8 cellular contexts compared by ENCODE assay signal in genomic region chr17:63601439-63602371, GRCh38. TPM values are rescaled to one million over a fixed set of nuclear protein-coding genes. Genes with fewer than 3 reads are reported as not detected.
DNase-seq lines count a peak whose midpoint lies in the region; ATAC-seq lines count a peak whose summit lies in the region.

No MANE protein-coding gene starts in this region.

- intact Hi-C loops in activated T-helper 2 cell treated with anti-CD3 and anti-CD28 coated beads, Interferon-gamma antibody, Interleukin-2, Interleukin-4, amounts not matched to agents 10 μg/mL and 5 μg/mL and 100 μg/mL, durations not matched to agents 14 hours and 24 hours and 36 hours (cut with micrococcal nuclease), result no loop called here

- peaks cover 39% of the 10 kb centered on the region for H3K4me1 Mint-ChIP-seq in activated T-cell treated with anti-CD3 and anti-CD28 coated beads, Interleukin-2, amount 50 U/mL, for 24 hours (ENCODE audit: low read depth)
- peaks cover 34% of the 10 kb centered on the region for H3K4me1 Mint-ChIP-seq in activated T-helper 2 cell treated with anti-CD3 and anti-CD28 coated beads, Interferon-gamma antibody, Interleukin-2, Interleukin-4, amounts not matched to agents 10 μg/mL and 5 μg/mL and 100 μg/mL, durations not matched to agents 14 hours and 24 hours and 36 hours (ENCODE audit: low read depth)
- peaks cover 37% of the 10 kb centered on the region for H3K4me1 Mint-ChIP-seq in stimulated activated naive CD8-positive, alpha-beta T cell treated with anti-CD3 and anti-CD28 coated beads, Interleukin-15, amount 100 ng/mL, for 72 hours

- ATAC-seq in stimulated activated naive CD8-positive, alpha-beta T cell treated with anti-CD3 and anti-CD28 coated beads, Interleukin-15, amount 100 ng/mL, for 72 hours, result no peak
- no peak for ATAC-seq in GM19395 (IDR thresholded peaks at IDR 0.05; ENCODE audit: unreplicated experiment)
- ATAC-seq in activated CD4-positive, CD25-positive, alpha-beta regulatory T cell treated with anti-CD3 and anti-CD28 coated beads, Interleukin-2, amount 50 U/mL, for 24 hours, result no peak

- peak overlapping the region; percentile 96 for H3K27ac Mint-ChIP-seq in activated T-cell treated with anti-CD3 and anti-CD28 coated beads, Interleukin-2, amount 50 U/mL, for 24 hours
- H3K27ac Mint-ChIP-seq in activated T-helper 2 cell treated with anti-CD3 and anti-CD28 coated beads, Interferon-gamma antibody, Interleukin-2, Interleukin-4, amounts not matched to agents 10 μg/mL and 5 μg/mL and 100 μg/mL, durations not matched to agents 14 hours and 24 hours and 36 hours, result peak overlapping the region; percentile 74
- H3K27ac Mint-ChIP-seq in stimulated activated naive CD8-positive, alpha-beta T cell treated with anti-CD3 and anti-CD28 coated beads, Interleukin-15, amount 100 ng/mL, for 72 hours, result peak overlapping the region; percentile 97 to 99

- no peaks in the 10 kb centered on the region for H3K27me3 Mint-ChIP-seq in activated T-cell treated with anti-CD3 and anti-CD28 coated beads, Interleukin-2, amount 50 U/mL, for 24 hours
- no peaks in the 10 kb centered on the region for H3K27me3 Mint-ChIP-seq in activated T-helper 2 cell treated with anti-CD3 and anti-CD28 coated beads, Interferon-gamma antibody, Interleukin-2, Interleukin-4, amounts not matched to agents 10 μg/mL and 5 μg/mL and 100 μg/mL, durations not matched to agents 14 hours and 24 hours and 36 hours (ENCODE audit: low read depth)
- H3K27me3 Mint-ChIP-seq in stimulated activated naive CD8-positive, alpha-beta T cell treated with anti-CD3 and anti-CD28 coated beads, Interleukin-15, amount 100 ng/mL, for 72 hours, result no peaks in the 10 kb centered on the region

- no peaks in the 10 kb centered on the region for H3K9me3 Mint-ChIP-seq in activated T-cell treated with anti-CD3 and anti-CD28 coated beads, Interleukin-2, amount 50 U/mL, for 24 hours
- H3K9me3 Mint-ChIP-seq in activated T-helper 2 cell treated with anti-CD3 and anti-CD28 coated beads, Interferon-gamma antibody, Interleukin-2, Interleukin-4, amounts not matched to agents 10 μg/mL and 5 μg/mL and 100 μg/mL, durations not matched to agents 14 hours and 24 hours and 36 hours, result no peaks in the 10 kb centered on the region
- H3K9me3 Mint-ChIP-seq in stimulated activated naive CD8-positive, alpha-beta T cell treated with anti-CD3 and anti-CD28 coated beads, Interleukin-15, amount 100 ng/mL, for 72 hours, result no peaks in the 10 kb centered on the region

- H3K4me3 ChIP-seq in iPS-11a (ENCODE audit: low read depth, low read length), result peak overlapping the region; percentile 82

- H3K27ac ChIP-seq in caudate nucleus (ENCODE audit: low read depth, low read length), result no peak overlapping the region

- H3K36me3 Mint-ChIP-seq in activated T-cell treated with anti-CD3 and anti-CD28 coated beads, Interleukin-2, amount 50 U/mL, for 24 hours (ENCODE audit: low read depth), result peaks cover 46% of the 10 kb centered on the region
- peaks cover 20% of the 10 kb centered on the region for H3K36me3 Mint-ChIP-seq in activated T-helper 2 cell treated with anti-CD3 and anti-CD28 coated beads, Interferon-gamma antibody, Interleukin-2, Interleukin-4, amounts not matched to agents 10 μg/mL and 5 μg/mL and 100 μg/mL, durations not matched to agents 14 hours and 24 hours and 36 hours (ENCODE audit: low read depth)

- DNase-seq in activated T-cell treated with anti-CD3 and anti-CD28 coated beads, Interleukin-2, amount 50 U/mL, for 24 hours, result no peak
- DNase-seq in activated T-cell treated with anti-CD3 and anti-CD28 coated beads for 4 hours, result no peak
- no peak for DNase-seq in activated T-helper 2 cell treated with anti-CD3 and anti-CD28 coated beads, Interferon-gamma antibody, Interleukin-2, Interleukin-4, amounts not matched to agents 10 μg/mL and 5 μg/mL and 100 μg/mL, durations not matched to agents 14 hours and 24 hours and 36 hours (ENCODE audit: low spot score)
- DNase-seq in stimulated activated naive CD8-positive, alpha-beta T cell treated with anti-CD3 and anti-CD28 coated beads, Interleukin-15, amount 100 ng/mL, for 72 hours, result no peak
- no peak for DNase-seq in caudate nucleus (lab: John Stamatoyannopoulos, UW)

- H3K4me3 Mint-ChIP-seq in activated T-cell treated with anti-CD3 and anti-CD28 coated beads, Interleukin-2, amount 50 U/mL, for 24 hours, result peak overlapping the region; percentile 95
- peak overlapping the region; percentile 90 for H3K4me3 Mint-ChIP-seq in activated T-helper 2 cell treated with anti-CD3 and anti-CD28 coated beads, Interferon-gamma antibody, Interleukin-2, Interleukin-4, amounts not matched to agents 10 μg/mL and 5 μg/mL and 100 μg/mL, durations not matched to agents 14 hours and 24 hours and 36 hours (ENCODE audit: low read depth)
- peak overlapping the region; percentile 93 to 96 for H3K4me3 Mint-ChIP-seq in stimulated activated naive CD8-positive, alpha-beta T cell treated with anti-CD3 and anti-CD28 coated beads, Interleukin-15, amount 100 ng/mL, for 72 hours

RNA-seq across cellular contexts. Expression of gene TACO1, which starts 1.0 kb away (rescaled TPM):
- 20.4 and 22.4 TPM in 2 replicates for total RNA-seq in activated T-helper 2 cell treated with anti-CD3 and anti-CD28 coated beads, Interferon-gamma antibody, Interleukin-2, Interleukin-4, amounts not matched to agents 10 μg/mL and 5 μg/mL and 100 μg/mL, durations not matched to agents 14 hours and 24 hours and 36 hours

RNA-seq across cellular contexts. Expression of gene MAP3K3, which starts 20.5 kb away (rescaled TPM):
- 27.9 and 28.7 TPM in 2 replicates for total RNA-seq in activated T-helper 2 cell treated with anti-CD3 and anti-CD28 coated beads, Interferon-gamma antibody, Interleukin-2, Interleukin-4, amounts not matched to agents 10 μg/mL and 5 μg/mL and 100 μg/mL, durations not matched to agents 14 hours and 24 hours and 36 hours

RNA-seq across cellular contexts. Expression of gene DCAF7, which starts 51.4 kb away (rescaled TPM):
- total RNA-seq in activated T-helper 2 cell treated with anti-CD3 and anti-CD28 coated beads, Interferon-gamma antibody, Interleukin-2, Interleukin-4, amounts not matched to agents 10 μg/mL and 5 μg/mL and 100 μg/mL, durations not matched to agents 14 hours and 24 hours and 36 hours, result 118 and 119 TPM in 2 replicates
